In genomic region chr14:22509036-22509709, GRCh38 we compare ENCODE assay signal across 13 cellular contexts.
DNase-seq lines count a peak whose midpoint lies in the region; ATAC-seq and TF ChIP-seq lines count a peak whose summit lies in the region.
"Had no signal": no experiment of that assay in that cellular context is flagged by ENCODE, and none has a peak within 500 bp of the region (broad histone marks: within the 10 kb centered on the region; RNA-seq: fewer than 3 reads in every experiment).

No MANE protein-coding gene starts in this region.

- ATAC-seq in right cardiac atrium: peak; percentile 24 to 40
- ATAC-seq: left ventricle myocardium superior had no signal

- DNase-seq in right cardiac atrium: no peak
- DNase-seq in cardiac septum (ENCODE audit: low spot score): no peak
- DNase-seq in colonic mucosa: no peak
- no peak for DNase-seq in uterus
- no peak for DNase-seq in NCI-H2227 (lab: John Stamatoyannopoulos, UW; ENCODE audit: unreplicated experiment)
- DNase-seq in sigmoid colon: no peak
- DNase-seq in SK-N-DZ (ENCODE audit: low spot score): no peak
- DNase-seq: erythroblast, left ventricle myocardium superior, MM.1S, NCI-H2171 treated with DMSO at 0.1 percent for 48 hours, occipital lobe had no signal

- TF ChIP-seq CTCF in colonic mucosa (IDR thresholded peaks at IDR 0.05) (no peak), uterus (IDR thresholded peaks at IDR 0.05) (no peak), sigmoid colon (IDR thresholded peaks at IDR 0.05) (no peak)

- H3K9ac ChIP-seq in colonic mucosa (ENCODE audit: low read depth in 2 of 2, low read length in 2 of 2): peak overlapping the region; percentile 0 to 17

- H3K4me1 Mint-ChIP-seq in IgD-negative memory B cell: peaks cover 64 to 74% (median 69%) of the 10 kb centered on the region in 3 donors

- H3K27me3 ChIP-seq in right cardiac atrium (ENCODE audit: control insufficient read depth, insufficient read depth) (no peaks in the 10 kb centered on the region), colonic mucosa (no peaks in the 10 kb centered on the region), uterus (no peaks in the 10 kb centered on the region), sigmoid colon (no peaks in the 10 kb centered on the region)

- no peaks in the 10 kb centered on the region for H3K9me3 Mint-ChIP-seq in IgD-negative memory B cell

- no peaks in the 10 kb centered on the region for H3K9me3 ChIP-seq in right cardiac atrium (ENCODE audit: control insufficient read depth, low read length)
- H3K9me3 ChIP-seq in colonic mucosa: no peaks in the 10 kb centered on the region
- no peaks in the 10 kb centered on the region for H3K9me3 ChIP-seq in uterus
- no peaks in the 10 kb centered on the region for H3K9me3 ChIP-seq in sigmoid colon

- H3K4me3 ChIP-seq in right cardiac atrium (ENCODE audit: low read length) (no peak overlapping the region), colonic mucosa (no peak overlapping the region), uterus (no peak overlapping the region), sigmoid colon (no peak overlapping the region)

- WGBS in right cardiac atrium: 73% methylated on average over 7 of the region's 7 CpGs
- 71 to 75% methylated on average over 7 of the region's 7 CpGs for WGBS in sigmoid colon, 2 donors

- H3K36me3 ChIP-seq in colonic mucosa: no peaks in the 10 kb centered on the region
- H3K36me3 ChIP-seq in uterus: no peaks in the 10 kb centered on the region
- no peaks in the 10 kb centered on the region for H3K36me3 ChIP-seq in sigmoid colon

- H3K4me1 ChIP-seq in right cardiac atrium (ENCODE audit: control insufficient read depth, insufficient read depth, low read length) (peaks cover 14% of the 10 kb centered on the region), colonic mucosa (no peaks in the 10 kb centered on the region), uterus (peaks cover 0 to 17% of the 10 kb centered on the region in 2 donors), sigmoid colon (peaks cover 0 to 56% (median 50%) of the 10 kb centered on the region in 4 donors)

- peaks cover 31% of the 10 kb centered on the region for H3K27me3 Mint-ChIP-seq in IgD-negative memory B cell

- no peak for TF ChIP-seq EP300 in sigmoid colon (IDR thresholded peaks at IDR 0.05)

- H3K27ac ChIP-seq in right cardiac atrium (ENCODE audit: low read length) (peak overlapping the region; percentile 70), colonic mucosa (no peak overlapping the region), uterus (peak overlapping the region; percentile 80 to 87), sigmoid colon (peak overlapping the region in 1 of 4 donors; percentile 77)

- peak overlapping the region; percentile 67 to 94 (median 83) for H3K4me3 Mint-ChIP-seq in IgD-negative memory B cell

- peaks cover 4% of the 10 kb centered on the region for H3K36me3 Mint-ChIP-seq in IgD-negative memory B cell

- intact Hi-C loops in right cardiac atrium (cut with DNase I): loop anchor here in 1 of 4 donors (5.0 kb wide), 1 partner anchor 38 kb away; no protein-coding TSS in a partner anchor
- intact Hi-C loops in cardiac septum (cut with DNase I): no loop called here
- intact Hi-C loops in colonic mucosa (cut with DNase I): no loop called here
- intact Hi-C loops in uterus (cut with DNase I; ENCODE audit: low total_unique reads): no loop called here
- intact Hi-C loops in sigmoid colon (cut with DNase I): no loop called here

- peak overlapping the region; percentile 62 to 87 (median 72) for H3K27ac Mint-ChIP-seq in IgD-negative memory B cell

- TF ChIP-seq POLR2A in uterus (IDR thresholded peaks at IDR 0.05) (no peak), sigmoid colon (IDR thresholded peaks at IDR 0.05) (no peak)
